Comparison of ENCODE assay signal across 18 cellular contexts in the genomic region with DNA sequence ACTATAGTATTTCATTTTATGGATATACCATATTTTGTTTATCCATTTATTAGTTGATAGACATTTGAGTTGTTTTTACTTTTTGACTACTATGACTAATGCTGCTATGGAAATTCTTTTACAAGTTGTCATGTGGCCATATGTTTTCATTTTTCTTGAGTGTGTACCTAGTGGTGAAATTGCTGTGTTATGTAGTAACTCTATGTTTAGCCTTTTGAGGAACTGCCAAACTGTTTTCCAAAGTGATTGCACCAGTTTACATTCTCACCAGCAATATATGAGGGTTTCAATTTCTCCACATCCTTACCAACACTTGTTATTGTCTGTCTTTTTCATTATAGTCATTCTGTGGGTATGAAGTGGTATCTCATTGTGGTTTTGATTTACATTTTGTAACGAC.
A peak's percentile ranks its signal among the peaks of the same experiment; 100 is the strongest.
DNase-seq lines count a peak whose midpoint lies in the region; TF ChIP-seq lines count a peak whose summit lies in the region.
"Had no signal": no experiment of that assay in that cellular context is flagged by ENCODE, and none has a peak within 500 bp of the region (broad histone marks: within the 10 kb centered on the region; RNA-seq: fewer than 3 reads in every experiment).

No MANE protein-coding gene starts in this region.

- no peak overlapping the region for H3K9ac ChIP-seq in adipocyte (ENCODE audit: low read length)

- TF ChIP-seq EP300 in transverse colon (IDR thresholded peaks at IDR 0.05; ENCODE audit: low read depth), result no peak

- no peak overlapping the region for H3K27ac ChIP-seq in transverse colon
- H3K27ac ChIP-seq: coronary artery, vagina had no signal

- TF ChIP-seq CTCF in AG04449 (IDR thresholded peaks at IDR 0.05; ENCODE audit: insufficient read depth, low read length, missing control alignments) (no peak), fibroblast of mammary gland (conservative IDR thresholded peaks at IDR 0.05; ENCODE audit: control insufficient read depth, insufficient read depth, low read depth, low read length) (no peak), transverse colon (IDR thresholded peaks at IDR 0.05) (no peak), BE2C (IDR thresholded peaks at IDR 0.05; ENCODE audit: low read depth, low read length) (no peak)

- in situ Hi-C loops in transverse colon (cut with MboI; ENCODE audit: low pct_ligation_motif_present in 1 of 4, low pct_unique_long_range_greater_than_20kb in 1 of 4, low sequenced_read_pairs in 3 of 4), result no loop called here

- POLR2A ChIA-PET in AG04449 (lab: Yijun Ruan, JAX), result no interaction called here

- 74% methylated on average over 1 of the region's 1 CpG; no CpG with 5 or more reads in 1 of the 2 donors for WGBS in transverse colon (ENCODE audit: low coverage in 1 of 2), 2 donors

- H3K36me3 ChIP-seq in adipocyte (ENCODE audit: control insufficient read depth, insufficient read depth, low read length, severe bottlenecking) (no peaks in the 10 kb centered on the region), transverse colon (no peaks in the 10 kb centered on the region), BE2C (no peaks in the 10 kb centered on the region)
- H3K36me3 ChIP-seq: vagina had no signal

- H3K9me3 ChIP-seq in adipocyte (ENCODE audit: control insufficient read depth, low read length) (no peaks in the 10 kb centered on the region), transverse colon (no peaks in the 10 kb centered on the region), BE2C (no peaks in the 10 kb centered on the region)
- H3K9me3 ChIP-seq: vagina had no signal

- H3K4me3 ChIP-seq in AG04449 (ENCODE audit: low read depth, low read length) (no peak overlapping the region), adipocyte (ENCODE audit: low read length) (no peak overlapping the region), fibroblast of mammary gland (ENCODE audit: control insufficient read depth, low read depth, low read length) (no peak overlapping the region), transverse colon (no peak overlapping the region), BE2C (ENCODE audit: low read depth, low read length) (no peak overlapping the region)
- H3K4me3 ChIP-seq: coronary artery, vagina had no signal

- TF ChIP-seq POLR2A in transverse colon (IDR thresholded peaks at IDR 0.05), result no peak

- H3K27me3 ChIP-seq in adipocyte (replicated peaks; ENCODE audit: control insufficient read depth, insufficient read depth, low read length), result no peaks in the 10 kb centered on the region
- H3K27me3 ChIP-seq in transverse colon, result no peaks in the 10 kb centered on the region
- H3K27me3 ChIP-seq in BE2C, result no peaks in the 10 kb centered on the region
- H3K27me3 ChIP-seq: vagina had no signal

- CTCF ChIA-PET in AG04449 (lab: Yijun Ruan, JAX), result no interaction called here

- H3K4me1 ChIP-seq in adipocyte (ENCODE audit: control insufficient read depth, insufficient read depth, low read length) (peaks cover 30% of the 10 kb centered on the region), transverse colon (no peaks in the 10 kb centered on the region), BE2C (no peaks in the 10 kb centered on the region)
- H3K4me1 ChIP-seq: vagina had no signal

- intact Hi-C loops in transverse colon (cut with DNase I; ENCODE audit: low total_unique reads), result no loop called here

- peak; percentile 52 for DNase-seq in AG04449 (ENCODE audit: low read depth, low spot score)
- DNase-seq in HS-5 (ENCODE audit: low read depth), result peak; percentile 73
- peak; percentile 71 for DNase-seq in adipocyte (ENCODE audit: low read depth)
- peak; percentile 94 for DNase-seq in fibroblast of mammary gland (ENCODE audit: low read depth)
- no peak for DNase-seq in NCI-H748 treated with DMSO at 0.1 percent for 48 hours (lab: John Stamatoyannopoulos, UW)
- no peak for DNase-seq in transverse colon
- DNase-seq in BE2C, result no peak
- DNase-seq in inferior parietal cortex (ENCODE audit: extremely low spot score), result no peak
- DNase-seq: activated CD4-positive, CD25-positive, alpha-beta regulatory T cell; activated naive CD4-positive, alpha-beta T cell treated with anti-CD3 and anti-CD28 coated beads, Interleukin-2, amount 10 ng/mL, durations not matched to agents 7 days and 5 days; activated T-cell treated with anti-CD3 and anti-CD28 coated beads, Interleukin-2, amount 50 U/mL, for 4 hours; KG1; left ventricle myocardium superior; NCI-H1105; NCI-H69; stimulated activated CD4-positive, alpha-beta T cell treated with anti-CD3 and anti-CD28 coated beads, Interleukin-4, amount 100 ng/mL, for 24 hours had no signal

Comparison
In these comparisons a context has a peak if more than half of its experiments do, and no peak if none do; other contexts are left out.
1. DNase-seq: peak in AG04449 (single experiment), HS-5 (single experiment), adipocyte (single experiment) and fibroblast of mammary gland (single experiment); none in NCI-H748 treated with DMSO at 0.1 percent for 48 hours (single experiment), transverse colon (single experiment), BE2C (single experiment) and inferior parietal cortex (single experiment).